1 cellular context compared by ENCODE assay signal in the genomic region with DNA sequence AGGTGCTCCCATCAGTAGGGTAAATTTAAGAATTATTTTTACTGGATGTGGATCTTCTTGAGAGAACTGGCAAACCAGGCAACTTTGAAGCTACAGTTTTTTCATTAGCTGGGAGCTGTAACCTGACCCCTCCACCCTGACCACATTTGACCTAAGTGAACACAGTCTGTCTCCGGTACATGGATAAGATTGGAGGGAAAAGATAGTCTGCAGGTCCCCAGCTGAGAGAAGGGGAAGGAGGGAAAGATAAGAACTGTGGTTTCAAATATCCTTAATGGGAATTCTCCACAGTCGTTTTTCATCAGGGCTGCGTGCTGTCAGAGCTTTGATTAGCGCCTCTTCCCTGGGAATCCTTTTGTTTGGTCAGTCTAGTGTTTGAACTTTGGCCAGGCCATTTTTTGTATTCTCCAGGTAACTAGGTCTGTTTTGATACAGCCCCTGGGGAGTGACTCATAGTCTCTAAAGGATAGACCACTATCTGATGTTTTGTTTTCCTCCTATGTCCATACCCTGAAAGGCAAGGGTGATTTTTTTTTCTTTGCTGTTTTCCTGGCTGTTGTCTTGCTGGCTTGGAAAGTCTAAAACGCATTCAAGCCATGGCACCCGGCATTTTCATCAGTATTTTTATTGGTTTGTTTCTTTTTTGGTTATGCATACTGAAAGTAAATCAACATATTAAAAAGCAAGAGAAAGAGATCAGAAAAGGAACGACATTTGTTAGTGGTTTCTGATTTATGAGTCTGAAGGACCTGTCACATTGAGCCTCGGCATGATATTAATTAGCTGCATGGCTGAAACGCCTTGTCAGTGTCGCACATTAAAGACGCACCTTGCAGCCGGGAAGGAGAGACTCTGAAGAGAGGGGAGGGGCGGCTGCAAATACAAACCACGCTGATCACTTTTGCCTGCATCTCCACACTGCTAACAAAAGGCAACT.
TF ChIP-seq lines count a peak whose summit lies in the region.

No MANE protein-coding gene starts in this region.

TF ChIP-seq in K562, 482 proteins besides CTCF, POLR2A, EP300 and RAD21 (continued from another document and continues in another):
- TF ChIP-seq, protein P1, sequence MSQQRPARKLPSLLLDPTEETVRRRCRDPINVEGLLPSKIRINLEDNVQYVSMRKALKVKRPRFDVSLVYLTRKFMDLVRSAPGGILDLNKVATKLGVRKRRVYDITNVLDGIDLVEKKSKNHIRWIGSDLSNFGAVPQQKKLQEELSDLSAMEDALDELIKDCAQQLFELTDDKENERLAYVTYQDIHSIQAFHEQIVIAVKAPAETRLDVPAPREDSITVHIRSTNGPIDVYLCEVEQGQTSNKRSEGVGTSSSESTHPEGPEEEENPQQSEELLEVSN (IDR thresholded peaks at IDR 0.05; ENCODE audit: borderline replicate concordance in 1 of 2, extremely low read depth in 1 of 2, insufficient read depth in 1 of 2, insufficient read length in 1 of 2, low read depth in 1 of 2, low read length in 1 of 2, poor library complexity in 1 of 2, severe bottlenecking in 1 of 2): peak in 1 of 2 experiments; percentile 13
- TF ChIP-seq HDAC1 (IDR thresholded peaks at IDR 0.05): peak in 1 of 2 experiments; percentile 94; a peak in 2 of 4 replicates
- no peak for TF ChIP-seq EHMT2 (IDR thresholded peaks at IDR 0.05)
- peak; percentile 83; the same call in 1 of the 2 replicates for TF ChIP-seq POLR2AphosphoS5 (IDR thresholded peaks at IDR 0.05; ENCODE audit: control insufficient read depth, insufficient read depth, low read depth, low read length)
- TF ChIP-seq, protein P2, sequence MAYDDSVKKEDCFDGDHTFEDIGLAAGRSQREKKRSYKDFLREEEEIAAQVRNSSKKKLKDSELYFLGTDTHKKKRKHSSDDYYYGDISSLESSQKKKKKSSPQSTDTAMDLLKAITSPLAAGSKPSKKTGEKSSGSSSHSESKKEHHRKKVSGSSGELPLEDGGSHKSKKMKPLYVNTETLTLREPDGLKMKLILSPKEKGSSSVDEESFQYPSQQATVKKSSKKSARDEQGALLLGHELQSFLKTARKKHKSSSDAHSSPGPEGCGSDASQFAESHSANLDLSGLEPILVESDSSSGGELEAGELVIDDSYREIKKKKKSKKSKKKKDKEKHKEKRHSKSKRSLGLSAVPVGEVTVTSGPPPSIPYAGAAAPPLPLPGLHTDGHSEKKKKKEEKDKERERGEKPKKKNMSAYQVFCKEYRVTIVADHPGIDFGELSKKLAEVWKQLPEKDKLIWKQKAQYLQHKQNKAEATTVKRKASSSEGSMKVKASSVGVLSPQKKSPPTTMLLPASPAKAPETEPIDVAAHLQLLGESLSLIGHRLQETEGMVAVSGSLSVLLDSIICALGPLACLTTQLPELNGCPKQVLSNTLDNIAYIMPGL (CRISPR knock-in tag; IDR thresholded peaks at IDR 0.05): no peak
- TF ChIP-seq, protein P3, sequence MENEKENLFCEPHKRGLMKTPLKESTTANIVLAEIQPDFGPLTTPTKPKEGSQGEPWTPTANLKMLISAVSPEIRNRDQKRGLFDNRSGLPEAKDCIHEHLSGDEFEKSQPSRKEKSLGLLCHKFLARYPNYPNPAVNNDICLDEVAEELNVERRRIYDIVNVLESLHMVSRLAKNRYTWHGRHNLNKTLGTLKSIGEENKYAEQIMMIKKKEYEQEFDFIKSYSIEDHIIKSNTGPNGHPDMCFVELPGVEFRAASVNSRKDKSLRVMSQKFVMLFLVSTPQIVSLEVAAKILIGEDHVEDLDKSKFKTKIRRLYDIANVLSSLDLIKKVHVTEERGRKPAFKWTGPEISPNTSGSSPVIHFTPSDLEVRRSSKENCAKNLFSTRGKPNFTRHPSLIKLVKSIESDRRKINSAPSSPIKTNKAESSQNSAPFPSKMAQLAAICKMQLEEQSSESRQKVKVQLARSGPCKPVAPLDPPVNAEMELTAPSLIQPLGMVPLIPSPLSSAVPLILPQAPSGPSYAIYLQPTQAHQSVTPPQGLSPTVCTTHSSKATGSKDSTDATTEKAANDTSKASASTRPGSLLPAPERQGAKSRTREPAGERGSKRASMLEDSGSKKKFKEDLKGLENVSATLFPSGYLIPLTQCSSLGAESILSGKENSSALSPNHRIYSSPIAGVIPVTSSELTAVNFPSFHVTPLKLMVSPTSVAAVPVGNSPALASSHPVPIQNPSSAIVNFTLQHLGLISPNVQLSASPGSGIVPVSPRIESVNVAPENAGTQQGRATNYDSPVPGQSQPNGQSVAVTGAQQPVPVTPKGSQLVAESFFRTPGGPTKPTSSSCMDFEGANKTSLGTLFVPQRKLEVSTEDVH (IDR thresholded peaks at IDR 0.05; ENCODE audit: low read depth, partially characterized antibody): peak; percentile 92
- TF ChIP-seq ZNF175 (CRISPR knock-in tag; IDR thresholded peaks at IDR 0.05; ENCODE audit: low read depth): peak; percentile 54; the same call in 1 of the 2 replicates
- peak; percentile 87 for TF ChIP-seq MTA1 (IDR thresholded peaks at IDR 0.05; ENCODE audit: borderline replicate concordance)
- TF ChIP-seq TRIM24 (IDR thresholded peaks at IDR 0.05): peak; percentile 84 to 92
- TF ChIP-seq RBM25 (IDR thresholded peaks at IDR 0.05; ENCODE audit: low read depth, low read length, severe bottlenecking): no peak
- TF ChIP-seq, protein P4, sequence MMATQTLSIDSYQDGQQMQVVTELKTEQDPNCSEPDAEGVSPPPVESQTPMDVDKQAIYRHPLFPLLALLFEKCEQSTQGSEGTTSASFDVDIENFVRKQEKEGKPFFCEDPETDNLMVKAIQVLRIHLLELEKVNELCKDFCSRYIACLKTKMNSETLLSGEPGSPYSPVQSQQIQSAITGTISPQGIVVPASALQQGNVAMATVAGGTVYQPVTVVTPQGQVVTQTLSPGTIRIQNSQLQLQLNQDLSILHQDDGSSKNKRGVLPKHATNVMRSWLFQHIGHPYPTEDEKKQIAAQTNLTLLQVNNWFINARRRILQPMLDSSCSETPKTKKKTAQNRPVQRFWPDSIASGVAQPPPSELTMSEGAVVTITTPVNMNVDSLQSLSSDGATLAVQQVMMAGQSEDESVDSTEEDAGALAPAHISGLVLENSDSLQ (IDR thresholded peaks at IDR 0.05): peak; percentile 86
- peak; percentile 94 for TF ChIP-seq NCOR1 (IDR thresholded peaks at IDR 0.05)
- TF ChIP-seq RB1 (IDR thresholded peaks at IDR 0.05; ENCODE audit: low read depth): peak; percentile 87; the same call in 1 of the 2 replicates
- TF ChIP-seq ZNF76 (CRISPR knock-in tag; IDR thresholded peaks at IDR 0.05; ENCODE audit: borderline replicate concordance): no peak
- TF ChIP-seq CREM (IDR thresholded peaks at IDR 0.05; ENCODE audit: low read depth): peak; percentile 91
- TF ChIP-seq, protein P5, sequence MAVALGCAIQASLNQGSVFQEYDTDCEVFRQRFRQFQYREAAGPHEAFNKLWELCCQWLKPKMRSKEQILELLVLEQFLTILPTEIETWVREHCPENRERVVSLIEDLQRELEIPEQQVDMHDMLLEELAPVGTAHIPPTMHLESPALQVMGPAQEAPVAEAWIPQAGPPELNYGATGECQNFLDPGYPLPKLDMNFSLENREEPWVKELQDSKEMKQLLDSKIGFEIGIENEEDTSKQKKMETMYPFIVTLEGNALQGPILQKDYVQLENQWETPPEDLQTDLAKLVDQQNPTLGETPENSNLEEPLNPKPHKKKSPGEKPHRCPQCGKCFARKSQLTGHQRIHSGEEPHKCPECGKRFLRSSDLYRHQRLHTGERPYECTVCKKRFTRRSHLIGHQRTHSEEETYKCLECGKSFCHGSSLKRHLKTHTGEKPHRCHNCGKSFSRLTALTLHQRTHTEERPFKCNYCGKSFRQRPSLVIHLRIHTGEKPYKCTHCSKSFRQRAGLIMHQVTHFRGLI (CRISPR knock-in tag; IDR thresholded peaks at IDR 0.05): no peak
- peak; percentile 94 for TF ChIP-seq GATAD2B (IDR thresholded peaks at IDR 0.05; ENCODE audit: borderline replicate concordance)
- TF ChIP-seq, protein P6, sequence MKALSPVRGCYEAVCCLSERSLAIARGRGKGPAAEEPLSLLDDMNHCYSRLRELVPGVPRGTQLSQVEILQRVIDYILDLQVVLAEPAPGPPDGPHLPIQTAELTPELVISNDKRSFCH (CRISPR knock-in tag; IDR thresholded peaks at IDR 0.05): no peak
- TF ChIP-seq, protein P6 (tag; IDR thresholded peaks at IDR 0.05): peak; percentile 61; the same call in 1 of the 2 replicates
- TF ChIP-seq MTA3 (IDR thresholded peaks at IDR 0.05; ENCODE audit: borderline replicate concordance): peak; percentile 53; the same call in 1 of the 2 replicates
- peak; percentile 88 for TF ChIP-seq RUNX1 (IDR thresholded peaks at IDR 0.05; ENCODE audit: low read depth)
- peak; percentile 92 for TF ChIP-seq HDAC2 (IDR thresholded peaks at IDR 0.05)
- TF ChIP-seq CXXC5 (CRISPR knock-in tag; IDR thresholded peaks at IDR 0.05): peak; percentile 88
- TF ChIP-seq TEAD4 (IDR thresholded peaks at IDR 0.05; ENCODE audit: low read length): peak; percentile 95
- TF ChIP-seq TEAD4 (CRISPR knock-in tag; IDR thresholded peaks at IDR 0.05; ENCODE audit: borderline replicate concordance): no peak
- peak; percentile 95 to 96 for TF ChIP-seq KDM1A (IDR thresholded peaks at IDR 0.05)
- peak; percentile 97 for TF ChIP-seq DPF2 (IDR thresholded peaks at IDR 0.05)
- peak; percentile 57 for TF ChIP-seq BCOR (IDR thresholded peaks at IDR 0.05)
- TF ChIP-seq, protein P7, sequence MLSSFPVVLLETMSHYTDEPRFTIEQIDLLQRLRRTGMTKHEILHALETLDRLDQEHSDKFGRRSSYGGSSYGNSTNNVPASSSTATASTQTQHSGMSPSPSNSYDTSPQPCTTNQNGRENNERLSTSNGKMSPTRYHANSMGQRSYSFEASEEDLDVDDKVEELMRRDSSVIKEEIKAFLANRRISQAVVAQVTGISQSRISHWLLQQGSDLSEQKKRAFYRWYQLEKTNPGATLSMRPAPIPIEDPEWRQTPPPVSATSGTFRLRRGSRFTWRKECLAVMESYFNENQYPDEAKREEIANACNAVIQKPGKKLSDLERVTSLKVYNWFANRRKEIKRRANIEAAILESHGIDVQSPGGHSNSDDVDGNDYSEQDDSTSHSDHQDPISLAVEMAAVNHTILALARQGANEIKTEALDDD (IDR thresholded peaks at IDR 0.05): peak; percentile 48; the same call in 1 of the 2 replicates
- 0 out of 2 replicates have a peak, but pooled peaks have one; percentile 59 for TF ChIP-seq FOXJ2 (tag; IDR thresholded peaks at IDR 0.05)
- TF ChIP-seq NFIX (CRISPR knock-in tag; IDR thresholded peaks at IDR 0.05; ENCODE audit: low read depth): no peak
- TF ChIP-seq BHLHE40 (IDR thresholded peaks at IDR 0.05; ENCODE audit: low read length): 0 out of 2 replicates have a peak, but pooled peaks have one; percentile 22
- TF ChIP-seq ATF1 (CRISPR knock-in tag; IDR thresholded peaks at IDR 0.05): no peak
- peak; percentile 84 for TF ChIP-seq ATF1 (tag; IDR thresholded peaks at IDR 0.05)
- TF ChIP-seq ZFP1 (CRISPR knock-in tag; IDR thresholded peaks at IDR 0.05): no peak
- TF ChIP-seq DMBX1 (CRISPR knock-in tag; IDR thresholded peaks at IDR 0.05; ENCODE audit: borderline replicate concordance): no peak
- no peak for TF ChIP-seq XRCC5 (IDR thresholded peaks at IDR 0.05; ENCODE audit: low read depth, low read length)
- TF ChIP-seq TAF9B (IDR thresholded peaks at IDR 0.05; ENCODE audit: partially characterized antibody): peak; percentile 64
- TF ChIP-seq ZFP30 (CRISPR knock-in tag; IDR thresholded peaks at IDR 0.05; ENCODE audit: borderline replicate concordance): no peak
- TF ChIP-seq NR2C1 (IDR thresholded peaks at IDR 0.05): peak; percentile 77
- TF ChIP-seq NR2C1 (tag; IDR thresholded peaks at IDR 0.05): peak; percentile 82
- TF ChIP-seq SUPT5H (IDR thresholded peaks at IDR 0.05): no peak
- TF ChIP-seq ZNF507 (tag; conservative IDR thresholded peaks at IDR 0.05): no peak
- TF ChIP-seq, protein P8, sequence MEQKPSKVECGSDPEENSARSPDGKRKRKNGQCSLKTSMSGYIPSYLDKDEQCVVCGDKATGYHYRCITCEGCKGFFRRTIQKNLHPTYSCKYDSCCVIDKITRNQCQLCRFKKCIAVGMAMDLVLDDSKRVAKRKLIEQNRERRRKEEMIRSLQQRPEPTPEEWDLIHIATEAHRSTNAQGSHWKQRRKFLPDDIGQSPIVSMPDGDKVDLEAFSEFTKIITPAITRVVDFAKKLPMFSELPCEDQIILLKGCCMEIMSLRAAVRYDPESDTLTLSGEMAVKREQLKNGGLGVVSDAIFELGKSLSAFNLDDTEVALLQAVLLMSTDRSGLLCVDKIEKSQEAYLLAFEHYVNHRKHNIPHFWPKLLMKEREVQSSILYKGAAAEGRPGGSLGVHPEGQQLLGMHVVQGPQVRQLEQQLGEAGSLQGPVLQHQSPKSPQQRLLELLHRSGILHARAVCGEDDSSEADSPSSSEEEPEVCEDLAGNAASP (IDR thresholded peaks at IDR 0.05): peak; percentile 71
- TF ChIP-seq ZNF766 (CRISPR knock-in tag; conservative IDR thresholded peaks at IDR 0.05): 0 out of 2 replicates have a peak, but pooled peaks have one; percentile 24
- TF ChIP-seq JUND (IDR thresholded peaks at IDR 0.05; ENCODE audit: borderline replicate concordance, low read depth, low read length): peak; percentile 85
- TF ChIP-seq JUND (tag; IDR thresholded peaks at IDR 0.05; ENCODE audit: borderline replicate concordance, low read depth, low read length): peak; percentile 84; the same call in 1 of the 3 replicates
- peak; percentile 93 for TF ChIP-seq ZEB2 (IDR thresholded peaks at IDR 0.05)
- TF ChIP-seq, protein P9, sequence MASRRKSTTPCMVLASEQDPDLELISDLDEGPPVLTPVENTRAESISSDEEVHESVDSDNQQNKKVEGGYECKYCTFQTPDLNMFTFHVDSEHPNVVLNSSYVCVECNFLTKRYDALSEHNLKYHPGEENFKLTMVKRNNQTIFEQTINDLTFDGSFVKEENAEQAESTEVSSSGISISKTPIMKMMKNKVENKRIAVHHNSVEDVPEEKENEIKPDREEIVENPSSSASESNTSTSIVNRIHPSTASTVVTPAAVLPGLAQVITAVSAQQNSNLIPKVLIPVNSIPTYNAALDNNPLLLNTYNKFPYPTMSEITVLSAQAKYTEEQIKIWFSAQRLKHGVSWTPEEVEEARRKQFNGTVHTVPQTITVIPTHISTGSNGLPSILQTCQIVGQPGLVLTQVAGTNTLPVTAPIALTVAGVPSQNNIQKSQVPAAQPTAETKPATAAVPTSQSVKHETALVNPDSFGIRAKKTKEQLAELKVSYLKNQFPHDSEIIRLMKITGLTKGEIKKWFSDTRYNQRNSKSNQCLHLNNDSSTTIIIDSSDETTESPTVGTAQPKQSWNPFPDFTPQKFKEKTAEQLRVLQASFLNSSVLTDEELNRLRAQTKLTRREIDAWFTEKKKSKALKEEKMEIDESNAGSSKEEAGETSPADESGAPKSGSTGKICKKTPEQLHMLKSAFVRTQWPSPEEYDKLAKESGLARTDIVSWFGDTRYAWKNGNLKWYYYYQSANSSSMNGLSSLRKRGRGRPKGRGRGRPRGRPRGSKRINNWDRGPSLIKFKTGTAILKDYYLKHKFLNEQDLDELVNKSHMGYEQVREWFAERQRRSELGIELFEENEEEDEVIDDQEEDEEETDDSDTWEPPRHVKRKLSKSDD (conservative IDR thresholded peaks at IDR 0.05; ENCODE audit: low read length): 0 out of 2 replicates have a peak, but pooled peaks have one; percentile 18
